9 cellular contexts compared by ENCODE assay signal in genomic region chr19:16259385-16260159, GRCh38.
A peak's percentile ranks its signal among the peaks of the same experiment; 100 is the strongest.
DNase-seq lines count a peak whose midpoint lies in the region; ATAC-seq and TF ChIP-seq lines count a peak whose summit lies in the region.
"Had no signal": no experiment of that assay in that cellular context is flagged by ENCODE, and none has a peak within 500 bp of the region (broad histone marks: within the 10 kb centered on the region; RNA-seq: fewer than 3 reads in every experiment).

No MANE protein-coding gene starts in this region.

- no peak overlapping the region for H3K4me3 ChIP-seq in aorta (ENCODE audit: low read length in 2 of 2)

- no peaks in the 10 kb centered on the region for H3K36me3 ChIP-seq in aorta (ENCODE audit: control insufficient read depth in 1 of 2, insufficient read depth in 2 of 2, low read length in 1 of 2)

- no peaks in the 10 kb centered on the region for H3K9me3 ChIP-seq in aorta (ENCODE audit: control insufficient read depth, low read length)

- peaks cover 3 to 4% of the 10 kb centered on the region in 2 donors for H3K36me3 Mint-ChIP-seq in CD14-positive monocyte
- H3K36me3 Mint-ChIP-seq: activated naive CD8-positive, alpha-beta T cell had no signal

- ATAC-seq in GM19351 (IDR thresholded peaks at IDR 0.05; ENCODE audit: unreplicated experiment) (peak; percentile 48), HG03520 (IDR thresholded peaks at IDR 0.05; ENCODE audit: unreplicated experiment) (no peak), aorta (ENCODE audit: low FRiP score) (no peak)

- no peaks in the 10 kb centered on the region for H3K4me1 ChIP-seq in aorta (ENCODE audit: control insufficient read depth in 1 of 2, insufficient read depth in 2 of 2, low read length in 2 of 2)

- peak overlapping the region; percentile 55 to 60 for H3K4me3 Mint-ChIP-seq in CD14-positive monocyte
- H3K4me3 Mint-ChIP-seq: activated naive CD8-positive, alpha-beta T cell had no signal

- H3K27ac Mint-ChIP-seq in CD14-positive monocyte, result peak overlapping the region; percentile 77 to 91 (median 85)
- H3K27ac Mint-ChIP-seq: activated naive CD8-positive, alpha-beta T cell had no signal

- no peaks in the 10 kb centered on the region for H3K27me3 ChIP-seq in layer of hippocampus (ENCODE audit: control insufficient read depth, insufficient read depth, low read length)
- no peaks in the 10 kb centered on the region for H3K27me3 ChIP-seq in aorta (ENCODE audit: control insufficient read depth in 1 of 2, insufficient read depth in 2 of 2, low read length in 1 of 2)

- H3K4me1 Mint-ChIP-seq in CD14-positive monocyte, result peaks cover 72% of the 10 kb centered on the region

- intact Hi-C loops in CD14-positive monocyte (cut with micrococcal nuclease) (no loop called here), aorta (cut with DNase I) (no loop called here)

- H3K27ac ChIP-seq in layer of hippocampus (ENCODE audit: low read depth, low read length) (peak overlapping the region; percentile 82), aorta (ENCODE audit: low read depth in 1 of 2, low read length in 2 of 2) (no peak overlapping the region)

- WGBS in aorta, 2 donors, result 85 to 86% methylated on average over 22 of the region's 22 CpGs

- no peak for DNase-seq in CD14-positive monocyte (ENCODE audit: low spot score)
- DNase-seq in NCI-H2196 (lab: John Stamatoyannopoulos, UW; ENCODE audit: unreplicated experiment), result peak; percentile 67
- no peak for DNase-seq in activated effector memory CD4-positive, alpha-beta T cell treated with Interleukin-2 at 50 U/mL for 16 hours
- DNase-seq in aorta, result no peak
- DNase-seq in activated CD4-positive, alpha-beta T cell treated with anti-CD3 and anti-CD28 coated beads, Interleukin-2, amount 50 U/mL, for 48 hours, result no peak

- H3K9me3 Mint-ChIP-seq in CD14-positive monocyte, result peaks cover 0 to 6% (median 2%) of the 10 kb centered on the region in 7 donors

- TF ChIP-seq CTCF in CD14-positive monocyte (IDR thresholded peaks at IDR 0.05), result no peak

- H3K27me3 Mint-ChIP-seq in CD14-positive monocyte (ENCODE audit: low read depth in 3 of 3), result peaks cover 1 to 3% (median 2%) of the 10 kb centered on the region in 3 donors
- H3K27me3 Mint-ChIP-seq: activated naive CD8-positive, alpha-beta T cell had no signal
